36 cellular contexts compared by ENCODE assay signal in genomic region chr7:701086-701671, GRCh38.
"Had no signal": no experiment of that assay in that cellular context is flagged by ENCODE, and none has a peak within 500 bp of the region (broad histone marks: within the 10 kb centered on the region; RNA-seq: fewer than 3 reads in every experiment).

No MANE protein-coding gene starts in this region.

- H3K9me3 ChIP-seq: adrenal gland, body of pancreas, esophagus squamous epithelium had no signal

- ATAC-seq: activated CD4-positive, alpha-beta T cell treated with anti-CD3 and anti-CD28 coated beads for 36 hours; activated CD8-positive, alpha-beta memory T cell treated with anti-CD3 and anti-CD28 coated beads, Interleukin-2, amount 10 ng/mL, durations not matched to agents 7 days and 5 days; activated CD8-positive, alpha-beta T cell treated with anti-CD3 and anti-CD28 coated beads, Interleukin-2, amount 10 ng/mL, durations not matched to agents 7 days and 5 days; activated naive CD8-positive, alpha-beta T cell treated with anti-CD3 and anti-CD28 coated beads, Interleukin-2, amount 50 U/mL, for 24 hours; body of pancreas; effector memory CD8-positive, alpha-beta T cell; gastroesophageal sphincter; heart right ventricle; T-helper 17 cell had no signal

- DNase-seq: activated CD4-positive, alpha-beta memory T cell treated with anti-CD3 and anti-CD28 coated beads for 36 hours; activated CD4-positive, alpha-beta T cell treated with anti-CD3 and anti-CD28 coated beads for 36 hours; activated CD4-positive, alpha-beta T cell treated with anti-CD3 and anti-CD28 coated beads, Interleukin-2, amount 10 ng/mL, durations not matched to agents 24 days and 14 days; activated CD4-positive, CD25-positive, alpha-beta regulatory T cell; activated CD4-positive, CD25-positive, alpha-beta regulatory T cell treated with anti-CD3 and anti-CD28 coated beads, Interleukin-2, amount 50 U/mL, for 72 hours; activated CD8-positive, alpha-beta memory T cell treated with anti-CD3 and anti-CD28 coated beads, Interleukin-2, amount 10 ng/mL, durations not matched to agents 7 days and 5 days; activated CD8-positive, alpha-beta memory T cell treated with anti-CD3 and anti-CD28 coated beads, Interleukin-2, amount 50 U/mL, for 4 hours; activated CD8-positive, alpha-beta T cell treated with anti-CD3 and anti-CD28 coated beads, Interleukin-2, amount 10 ng/mL, durations not matched to agents 7 days and 5 days; activated gamma-delta T cell; activated naive CD4-positive, alpha-beta T cell; activated naive CD4-positive, alpha-beta T cell treated with anti-CD3 and anti-CD28 coated beads, Interleukin-2, amount 10 ng/mL, durations not matched to agents 7 days and 5 days; activated naive CD8-positive, alpha-beta T cell treated with anti-CD3 and anti-CD28 coated beads for 36 hours; activated naive CD8-positive, alpha-beta T cell treated with anti-CD3 and anti-CD28 coated beads, Interleukin-2, amount 50 U/mL, for 24 hours; activated T-cell treated with anti-CD3 and anti-CD28 coated beads, Interleukin-2, amount 50 U/mL, for 1 hour; activated T-cell treated with anti-CD3 and anti-CD28 coated beads, Interleukin-2, amount 50 U/mL, for 48 hours; adrenal gland; amygdala; body of pancreas; caudate nucleus; cortex of kidney; dermis blood vessel endothelial cell; effector CD4-positive, alpha-beta T cell; effector memory CD8-positive, alpha-beta T cell; esophagus squamous epithelium; foreskin melanocyte; heart right ventricle; T-helper 1 cell; T-helper 17 cell; T1000; WERI-Rb-1 had no signal

- H3K27me3 Mint-ChIP-seq: activated CD4-positive, alpha-beta memory T cell treated with anti-CD3 and anti-CD28 coated beads for 36 hours; activated CD4-positive, alpha-beta T cell treated with anti-CD3 and anti-CD28 coated beads for 36 hours; activated CD4-positive, alpha-beta T cell treated with anti-CD3 and anti-CD28 coated beads, Interleukin-2, amount 10 ng/mL, durations not matched to agents 24 days and 14 days; activated CD8-positive, alpha-beta memory T cell treated with anti-CD3 and anti-CD28 coated beads, Interleukin-2, amount 10 ng/mL, durations not matched to agents 7 days and 5 days; activated naive CD4-positive, alpha-beta T cell treated with anti-CD3 and anti-CD28 coated beads, Interleukin-2, amount 10 ng/mL, durations not matched to agents 7 days and 5 days; activated naive CD8-positive, alpha-beta T cell treated with anti-CD3 and anti-CD28 coated beads for 36 hours; activated naive CD8-positive, alpha-beta T cell treated with anti-CD3 and anti-CD28 coated beads, Interleukin-2, amount 50 U/mL, for 24 hours; effector memory CD8-positive, alpha-beta T cell; T-helper 17 cell had no signal

- H3K4me1 Mint-ChIP-seq: activated CD4-positive, alpha-beta T cell treated with anti-CD3 and anti-CD28 coated beads, Interleukin-2, amount 10 ng/mL, durations not matched to agents 24 days and 14 days; activated CD8-positive, alpha-beta memory T cell treated with anti-CD3 and anti-CD28 coated beads, Interleukin-2, amount 10 ng/mL, durations not matched to agents 7 days and 5 days; activated naive CD4-positive, alpha-beta T cell treated with anti-CD3 and anti-CD28 coated beads, Interleukin-2, amount 10 ng/mL, durations not matched to agents 7 days and 5 days; activated naive CD8-positive, alpha-beta T cell treated with anti-CD3 and anti-CD28 coated beads, Interleukin-2, amount 50 U/mL, for 24 hours; T-helper 17 cell had no signal

- H3K4me3 Mint-ChIP-seq: activated CD4-positive, alpha-beta memory T cell treated with anti-CD3 and anti-CD28 coated beads for 36 hours; activated CD4-positive, alpha-beta T cell treated with anti-CD3 and anti-CD28 coated beads for 36 hours; activated CD4-positive, alpha-beta T cell treated with anti-CD3 and anti-CD28 coated beads, Interleukin-2, amount 10 ng/mL, durations not matched to agents 24 days and 14 days; activated CD8-positive, alpha-beta memory T cell treated with anti-CD3 and anti-CD28 coated beads, Interleukin-2, amount 10 ng/mL, durations not matched to agents 7 days and 5 days; activated CD8-positive, alpha-beta T cell treated with anti-CD3 and anti-CD28 coated beads, Interleukin-2, amount 10 ng/mL, durations not matched to agents 7 days and 5 days; activated naive CD4-positive, alpha-beta T cell treated with anti-CD3 and anti-CD28 coated beads, Interleukin-2, amount 10 ng/mL, durations not matched to agents 7 days and 5 days; activated naive CD8-positive, alpha-beta T cell treated with anti-CD3 and anti-CD28 coated beads for 36 hours; activated naive CD8-positive, alpha-beta T cell treated with anti-CD3 and anti-CD28 coated beads, Interleukin-2, amount 50 U/mL, for 24 hours; activated T-helper 1 cell treated with anti-CD3 and anti-CD28 coated beads, Interleukin-12 subunit alpha, Interleukin-12 subunit beta, Interleukin-2, Interleukin-4 antibody, amounts not matched to agents 30 ng/mL and 10 ng/mL and 1 ng/mL, durations not matched to agents 14 hours and 24 hours and 36 hours; effector memory CD8-positive, alpha-beta T cell; T-helper 17 cell; T-helper 2 cell treated with Interferon-gamma antibody and Interleukin-4, amounts not matched to agents 5 μg/mL and 100 μg/mL, for 36 hours had no signal

- H3K36me3 ChIP-seq: adrenal gland, esophagus squamous epithelium, gastroesophageal sphincter, heart right ventricle had no signal

- H3K4me1 ChIP-seq: adrenal gland had no signal

- FAIRE-seq: colon, endothelial cell of umbilical vein had no signal

- H3K27ac ChIP-seq: adrenal gland, body of pancreas, epithelial cell of prostate, esophagus squamous epithelium, gastroesophageal sphincter, heart right ventricle, WERI-Rb-1 had no signal

- H3K27me3 ChIP-seq: adrenal gland, body of pancreas, esophagus squamous epithelium, gastroesophageal sphincter, heart right ventricle had no signal

- H3K27ac Mint-ChIP-seq: activated CD4-positive, alpha-beta memory T cell treated with anti-CD3 and anti-CD28 coated beads for 36 hours; activated CD4-positive, alpha-beta T cell treated with anti-CD3 and anti-CD28 coated beads for 36 hours; activated CD8-positive, alpha-beta memory T cell treated with anti-CD3 and anti-CD28 coated beads, Interleukin-2, amount 10 ng/mL, durations not matched to agents 7 days and 5 days; activated CD8-positive, alpha-beta T cell treated with anti-CD3 and anti-CD28 coated beads, Interleukin-2, amount 10 ng/mL, durations not matched to agents 7 days and 5 days; activated naive CD4-positive, alpha-beta T cell treated with anti-CD3 and anti-CD28 coated beads, Interleukin-2, amount 10 ng/mL, durations not matched to agents 7 days and 5 days; activated naive CD8-positive, alpha-beta T cell treated with anti-CD3 and anti-CD28 coated beads for 36 hours; activated naive CD8-positive, alpha-beta T cell treated with anti-CD3 and anti-CD28 coated beads, Interleukin-2, amount 50 U/mL, for 24 hours; activated T-helper 1 cell treated with anti-CD3 and anti-CD28 coated beads, Interleukin-12 subunit alpha, Interleukin-12 subunit beta, Interleukin-2, Interleukin-4 antibody, amounts not matched to agents 30 ng/mL and 10 ng/mL and 1 ng/mL, durations not matched to agents 14 hours and 24 hours and 36 hours; effector memory CD8-positive, alpha-beta T cell; T-helper 17 cell; T-helper 2 cell treated with Interferon-gamma antibody and Interleukin-4, amounts not matched to agents 5 μg/mL and 100 μg/mL, for 36 hours had no signal

- H3K4me3 ChIP-seq: adrenal gland, body of pancreas, esophagus squamous epithelium, gastroesophageal sphincter, heart right ventricle had no signal
